ENCODE assay signal across 11 cellular contexts in genomic region chr9:86721843-86722705, GRCh38.
A peak's percentile ranks its signal among the peaks of the same experiment; 100 is the strongest.
DNase-seq lines count a peak whose midpoint lies in the region; ATAC-seq and TF ChIP-seq lines count a peak whose summit lies in the region.
"Had no signal": no experiment of that assay in that cellular context is flagged by ENCODE, and none has a peak within 500 bp of the region (broad histone marks: within the 10 kb centered on the region; RNA-seq: fewer than 3 reads in every experiment).

No MANE protein-coding gene starts in this region.

- ATAC-seq in GM18909 (IDR thresholded peaks at IDR 0.05; ENCODE audit: poor library complexity, unreplicated experiment): no peak

- H3K4me3 Mint-ChIP-seq in nephron progenitor cell: no peak overlapping the region
- H3K4me3 Mint-ChIP-seq: central memory CD8-positive, alpha-beta T cell; naive B cell had no signal

- peak overlapping the region; percentile 41; the same call in 1 of the 2 replicates for H3K4me3 ChIP-seq in PC-9
- no peak overlapping the region for H3K4me3 ChIP-seq in fibroblast of lung (replicated peaks in 1 of 4; ENCODE audit: control extremely low read depth in 1 of 4, insufficient read depth in 1 of 4, low read depth in 3 of 4, low read length in 4 of 4)

- CTCF ChIA-PET in PC-9 (lab: Charles Lee): interaction anchor here (0.7 to 1.0 kb wide), 2 partner anchors 20 to 967 kb away, joined by 3 read pairs; no protein-coding TSS in a partner anchor

- intact Hi-C loops in PC-9 (cut with micrococcal nuclease; ENCODE audit: unreplicated experiment): loop anchor here (1.0 to 2.0 kb wide), 2 partner anchors 19 to 45 kb away; no protein-coding TSS in a partner anchor

- H3K36me3 ChIP-seq in PC-9 (ENCODE audit: low read depth): no peaks in the 10 kb centered on the region; the same call in 1 of the 2 replicates
- no peaks in the 10 kb centered on the region for H3K36me3 ChIP-seq in fibroblast of lung (ENCODE audit: control insufficient read depth, insufficient read depth, low read length)
- H3K36me3 ChIP-seq: BE2C had no signal

- H3K9me3 ChIP-seq in PC-9 (ENCODE audit: insufficient read depth, low read depth) (peaks cover 15% of the 10 kb centered on the region; the same call in 1 of the 2 replicates), fibroblast of lung (ENCODE audit: control insufficient read depth, insufficient read depth, low read depth, low read length) (no peaks in the 10 kb centered on the region)
- H3K9me3 ChIP-seq: BE2C had no signal

- H3K79me2 ChIP-seq in PC-9 (ENCODE audit: low read depth) (no peaks in the 10 kb centered on the region), fibroblast of lung (ENCODE audit: control insufficient read depth, insufficient read depth, low read length) (no peaks in the 10 kb centered on the region)

- no peak for TF ChIP-seq CTCF in PC-9 (conservative IDR thresholded peaks at IDR 0.05)
- no peak for TF ChIP-seq CTCF in fibroblast of lung (conservative IDR thresholded peaks at IDR 0.05 in 1 of 2, IDR thresholded peaks at IDR 0.05 in 1 of 2; ENCODE audit: low read depth in 1 of 2, low read length in 2 of 2)
- no peak for TF ChIP-seq CTCF in nephron progenitor cell (IDR thresholded peaks at IDR 0.05)

- BruUV-seq in PC-9 (replicated peaks; lab: Mats Ljungman, UMichigan): no TSS peak

- DNase-seq in ACHN (peak; percentile 39), PC-9 (peak; percentile 31 to 87), fibroblast of lung (ENCODE audit: low read depth in 2 of 2) (peak; percentile 91 to 96), nephron progenitor cell (no peak), NCI-H1417 (lab: John Stamatoyannopoulos, UW) (no peak), SHP77 treated with DMSO at 0.1 percent for 48 hours (lab: John Stamatoyannopoulos, UW) (no peak)
- no peak for DNase-seq in activated naive CD4-positive, alpha-beta T cell treated with Interleukin-2 at 50 U/mL for 16 hours
- DNase-seq: BE2C, naive B cell had no signal

- H3K4me2 ChIP-seq in PC-9: peak overlapping the region; percentile 80
- peak overlapping the region; percentile 52 for H3K4me2 ChIP-seq in fibroblast of lung (ENCODE audit: extremely low read depth, insufficient read depth, low read length)

- H3K4me1 ChIP-seq in PC-9 (replicated peaks; ENCODE audit: insufficient read depth) (peaks cover 43% of the 10 kb centered on the region), fibroblast of lung (ENCODE audit: control insufficient read depth, extremely low read depth, insufficient read depth, low read length) (peaks cover 15% of the 10 kb centered on the region)
- H3K4me1 ChIP-seq: BE2C had no signal

- H3K27ac ChIP-seq in PC-9: peak overlapping the region; percentile 96
- peak overlapping the region; percentile 59 for H3K27ac ChIP-seq in fibroblast of lung (ENCODE audit: insufficient read depth, low read length)

- no peak overlapping the region for H3K9ac ChIP-seq in fibroblast of lung (ENCODE audit: insufficient read depth, low read length)

- H4K20me1 ChIP-seq in PC-9 (ENCODE audit: insufficient read depth) (no peaks in the 10 kb centered on the region), fibroblast of lung (ENCODE audit: control insufficient read depth, extremely low read depth, insufficient read depth, low read length) (no peaks in the 10 kb centered on the region)

- in situ Hi-C loops in ACHN (cut with HindIII; ENCODE audit: low pct_ligation_motif_present, low pct_unique_long_range_greater_than_20kb, low sequenced_read_pairs): no loop called here

- H3K27me3 Mint-ChIP-seq in nephron progenitor cell (ENCODE audit: low read depth, poor library complexity): peaks cover 11% of the 10 kb centered on the region

- H3K9me3 Mint-ChIP-seq in nephron progenitor cell: no peaks in the 10 kb centered on the region
- H3K9me3 Mint-ChIP-seq: central memory CD8-positive, alpha-beta T cell had no signal

- H2AFZ ChIP-seq in PC-9 (no peak overlapping the region; the same call in 1 of the 2 replicates), fibroblast of lung (ENCODE audit: low read length) (no peak overlapping the region)

- peaks cover 34% of the 10 kb centered on the region for H3F3A ChIP-seq in PC-9 (ENCODE audit: insufficient read depth, low read depth)

- POLR2A ChIA-PET in PC-9 (lab: Charles Lee; ENCODE audit: unreplicated experiment): interaction anchor here (0.5 to 0.9 kb wide), 5 partner anchors 10 to 303 kb away, joined by 3 to 9 read pairs (median 4); no protein-coding TSS in a partner anchor

- H3K36me3 Mint-ChIP-seq in nephron progenitor cell (ENCODE audit: low read depth): no peaks in the 10 kb centered on the region
- H3K36me3 Mint-ChIP-seq: naive B cell had no signal

- H3K27me3 ChIP-seq in PC-9 (ENCODE audit: insufficient read depth, low read depth): no peaks in the 10 kb centered on the region
- H3K27me3 ChIP-seq in fibroblast of lung (ENCODE audit: control insufficient read depth, insufficient read depth, low read length): no peaks in the 10 kb centered on the region
- H3K27me3 ChIP-seq: BE2C had no signal

- H3K9me2 ChIP-seq in PC-9 (ENCODE audit: insufficient read depth): no peaks in the 10 kb centered on the region

- peaks cover 30% of the 10 kb centered on the region for H3K4me1 Mint-ChIP-seq in nephron progenitor cell
- H3K4me1 Mint-ChIP-seq: naive B cell had no signal

- H3K27ac Mint-ChIP-seq in nephron progenitor cell: peak overlapping the region; percentile 43

Comparison
In these comparisons a context has a peak if more than half of its experiments do, and no peak if none do; other contexts are left out.
1. DNase-seq: peak in ACHN (single experiment), PC-9 (2 of 2) and fibroblast of lung (2 of 2); none in nephron progenitor cell (single experiment), NCI-H1417 (0 of 3), activated naive CD4-positive, alpha-beta T cell treated with Interleukin-2 at 50 U/mL for 16 hours (single experiment) and SHP77 treated with DMSO at 0.1 percent for 48 hours (single experiment).